ENCODE assay signal across 1 cellular context in the genomic region with DNA sequence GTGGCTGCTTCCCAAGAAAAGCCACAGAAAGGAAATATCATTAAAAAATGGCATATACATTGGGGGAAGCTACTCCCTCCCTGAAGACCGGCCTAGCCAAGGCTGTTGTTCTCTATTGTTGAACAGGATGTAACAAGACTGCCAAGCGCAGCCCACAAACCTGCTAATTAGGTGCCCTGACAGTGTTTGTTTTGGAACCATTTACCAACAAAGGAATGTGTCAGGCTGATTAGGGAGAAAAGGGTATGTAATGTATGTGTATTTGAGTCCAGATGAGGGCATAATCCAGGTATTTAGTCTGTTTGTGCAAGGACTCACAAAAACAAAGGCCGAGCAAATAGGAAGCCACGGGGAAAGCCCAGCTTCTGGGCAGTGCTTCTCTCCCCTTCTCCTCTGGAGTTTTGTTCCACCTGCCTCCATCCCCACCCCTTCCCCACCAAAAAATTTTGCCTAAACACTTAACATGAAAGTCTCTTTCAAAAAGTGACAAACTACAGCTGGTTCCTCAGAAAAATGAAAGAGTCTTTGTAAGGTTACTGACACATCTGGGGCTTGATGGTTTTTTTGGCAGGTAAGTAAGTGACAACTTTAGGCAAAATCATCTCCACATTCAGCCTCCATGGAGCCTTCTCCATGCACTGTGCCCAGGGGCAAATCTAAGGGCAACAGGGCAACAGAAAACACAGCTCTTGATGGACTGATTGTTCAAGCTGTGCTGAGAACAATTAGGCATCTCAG.
TF ChIP-seq lines count a peak whose summit lies in the region.

No MANE protein-coding gene starts in this region.

TF ChIP-seq in HEK293, 187 proteins besides CTCF, POLR2A, EP300 and RAD21 (continued from another document and continues in another):
- TF ChIP-seq ATF2 (tag by site-specific recombination; IDR thresholded peaks at IDR 0.05; ENCODE audit: low read depth) (no peak), ZNF510 (tag by site-specific recombination; IDR thresholded peaks at IDR 0.05; ENCODE audit: insufficient replicate concordance) (no peak), ZNF146 (tag by site-specific recombination; IDR thresholded peaks at IDR 0.05) (no peak), ZNF837 (tag by site-specific recombination; IDR thresholded peaks at IDR 0.05) (no peak), ZNF302 (tag by site-specific recombination; IDR thresholded peaks at IDR 0.05; ENCODE audit: low read depth) (no peak), ZNF639 (tag by site-specific recombination; IDR thresholded peaks at IDR 0.05) (no peak), ZNF140 (tag by site-specific recombination; IDR thresholded peaks at IDR 0.05) (no peak), ZNF529 (tag by site-specific recombination; IDR thresholded peaks at IDR 0.05; ENCODE audit: insufficient replicate concordance) (no peak), ZNF518A (tag by site-specific recombination; conservative IDR thresholded peaks at IDR 0.05; ENCODE audit: low read depth) (no peak), MZF1 (tag by site-specific recombination; IDR thresholded peaks at IDR 0.05; ENCODE audit: borderline replicate concordance) (no peak), TRIM28 (IDR thresholded peaks at IDR 0.05; ENCODE audit: borderline replicate concordance, low read length) (no peak), ZNF324 (tag by site-specific recombination; IDR thresholded peaks at IDR 0.05) (no peak), ZNF423 (tag by site-specific recombination; IDR thresholded peaks at IDR 0.05) (no peak), ZNF544 (tag by site-specific recombination; IDR thresholded peaks at IDR 0.05) (no peak), ZNF221 (tag by site-specific recombination; IDR thresholded peaks at IDR 0.05; ENCODE audit: borderline replicate concordance) (no peak), TSHZ1 (tag by site-specific recombination; IDR thresholded peaks at IDR 0.05; ENCODE audit: borderline replicate concordance) (peak; percentile 90), SCRT2 (tag by site-specific recombination; IDR thresholded peaks at IDR 0.05) (no peak), MYNN (tag by site-specific recombination; IDR thresholded peaks at IDR 0.05; ENCODE audit: borderline replicate concordance) (no peak), KLF10 (tag by site-specific recombination; IDR thresholded peaks at IDR 0.05) (peak; percentile 55; the same call in 1 of the 2 replicates), SP2 (tag by site-specific recombination; IDR thresholded peaks at IDR 0.05) (no peak), ZNF112 (tag by site-specific recombination; IDR thresholded peaks at IDR 0.05) (no peak), ZNF202 (tag by site-specific recombination; IDR thresholded peaks at IDR 0.05; ENCODE audit: borderline replicate concordance) (no peak), GLI2 (tag by site-specific recombination; IDR thresholded peaks at IDR 0.05; ENCODE audit: borderline replicate concordance, low read depth) (no peak), ZNF843 (tag by site-specific recombination; IDR thresholded peaks at IDR 0.05) (peak; percentile 48; the same call in 1 of the 2 replicates), ZNF341 (tag by site-specific recombination; IDR thresholded peaks at IDR 0.05; ENCODE audit: low read depth) (no peak), KLF17 (tag by site-specific recombination; IDR thresholded peaks at IDR 0.05) (no peak)
- TF ChIP-seq, protein P1, sequence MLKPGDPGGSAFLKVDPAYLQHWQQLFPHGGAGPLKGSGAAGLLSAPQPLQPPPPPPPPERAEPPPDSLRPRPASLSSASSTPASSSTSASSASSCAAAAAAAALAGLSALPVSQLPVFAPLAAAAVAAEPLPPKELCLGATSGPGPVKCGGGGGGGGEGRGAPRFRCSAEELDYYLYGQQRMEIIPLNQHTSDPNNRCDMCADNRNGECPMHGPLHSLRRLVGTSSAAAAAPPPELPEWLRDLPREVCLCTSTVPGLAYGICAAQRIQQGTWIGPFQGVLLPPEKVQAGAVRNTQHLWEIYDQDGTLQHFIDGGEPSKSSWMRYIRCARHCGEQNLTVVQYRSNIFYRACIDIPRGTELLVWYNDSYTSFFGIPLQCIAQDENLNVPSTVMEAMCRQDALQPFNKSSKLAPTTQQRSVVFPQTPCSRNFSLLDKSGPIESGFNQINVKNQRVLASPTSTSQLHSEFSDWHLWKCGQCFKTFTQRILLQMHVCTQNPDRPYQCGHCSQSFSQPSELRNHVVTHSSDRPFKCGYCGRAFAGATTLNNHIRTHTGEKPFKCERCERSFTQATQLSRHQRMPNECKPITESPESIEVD (tag by site-specific recombination; IDR thresholded peaks at IDR 0.05) = 0 out of 2 replicates have a peak, but pooled peaks have one; percentile 41
- TF ChIP-seq, protein P2, sequence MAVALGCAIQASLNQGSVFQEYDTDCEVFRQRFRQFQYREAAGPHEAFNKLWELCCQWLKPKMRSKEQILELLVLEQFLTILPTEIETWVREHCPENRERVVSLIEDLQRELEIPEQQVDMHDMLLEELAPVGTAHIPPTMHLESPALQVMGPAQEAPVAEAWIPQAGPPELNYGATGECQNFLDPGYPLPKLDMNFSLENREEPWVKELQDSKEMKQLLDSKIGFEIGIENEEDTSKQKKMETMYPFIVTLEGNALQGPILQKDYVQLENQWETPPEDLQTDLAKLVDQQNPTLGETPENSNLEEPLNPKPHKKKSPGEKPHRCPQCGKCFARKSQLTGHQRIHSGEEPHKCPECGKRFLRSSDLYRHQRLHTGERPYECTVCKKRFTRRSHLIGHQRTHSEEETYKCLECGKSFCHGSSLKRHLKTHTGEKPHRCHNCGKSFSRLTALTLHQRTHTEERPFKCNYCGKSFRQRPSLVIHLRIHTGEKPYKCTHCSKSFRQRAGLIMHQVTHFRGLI (tag by site-specific recombination; IDR thresholded peaks at IDR 0.05) = no peak
- TF ChIP-seq, protein P3, sequence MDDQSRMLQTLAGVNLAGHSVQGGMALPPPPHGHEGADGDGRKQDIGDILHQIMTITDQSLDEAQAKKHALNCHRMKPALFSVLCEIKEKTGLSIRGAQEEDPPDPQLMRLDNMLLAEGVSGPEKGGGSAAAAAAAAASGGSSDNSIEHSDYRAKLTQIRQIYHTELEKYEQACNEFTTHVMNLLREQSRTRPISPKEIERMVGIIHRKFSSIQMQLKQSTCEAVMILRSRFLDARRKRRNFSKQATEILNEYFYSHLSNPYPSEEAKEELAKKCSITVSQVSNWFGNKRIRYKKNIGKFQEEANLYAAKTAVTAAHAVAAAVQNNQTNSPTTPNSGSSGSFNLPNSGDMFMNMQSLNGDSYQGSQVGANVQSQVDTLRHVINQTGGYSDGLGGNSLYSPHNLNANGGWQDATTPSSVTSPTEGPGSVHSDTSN (CRISPR knock-in tag; IDR thresholded peaks at IDR 0.05) = no peak
- TF ChIP-seq, protein P4, sequence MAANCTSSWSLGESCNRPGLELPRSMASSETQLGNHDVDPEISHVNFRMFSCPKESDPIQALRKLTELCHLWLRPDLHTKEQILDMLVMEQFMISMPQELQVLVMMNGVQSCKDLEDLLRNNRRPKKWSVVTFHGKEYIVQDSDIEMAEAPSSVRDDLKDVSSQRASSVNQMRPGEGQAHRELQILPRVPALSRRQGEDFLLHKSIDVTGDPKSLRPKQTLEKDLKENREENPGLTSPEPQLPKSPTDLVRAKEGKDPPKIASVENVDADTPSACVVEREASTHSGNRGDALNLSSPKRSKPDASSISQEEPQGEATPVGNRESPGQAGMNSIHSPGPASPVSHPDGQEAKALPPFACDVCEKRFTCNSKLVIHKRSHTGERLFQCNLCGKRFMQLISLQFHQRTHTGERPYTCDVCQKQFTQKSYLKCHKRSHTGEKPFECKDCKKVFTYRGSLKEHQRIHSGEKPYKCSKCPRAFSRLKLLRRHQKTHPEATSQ (tag by site-specific recombination; IDR thresholded peaks at IDR 0.05) = no peak
